30 cellular contexts compared by ENCODE assay signal in genomic region chr2:27911458-27912210, GRCh38.
"Had no signal": no experiment of that assay in that cellular context is flagged by ENCODE, and none has a peak within 500 bp of the region (broad histone marks: within the 10 kb centered on the region; RNA-seq: fewer than 3 reads in every experiment).

No MANE protein-coding gene starts in this region.

- H3K4me3 ChIP-seq: stomach, suprapubic skin, tibial nerve had no signal

- DNase-seq: activated CD4-positive, alpha-beta memory T cell treated with anti-CD3 and anti-CD28 coated beads for 36 hours; activated CD4-positive, alpha-beta T cell treated with anti-CD3 and anti-CD28 coated beads for 48 hours; activated CD4-positive, CD25-positive, alpha-beta regulatory T cell; activated CD8-positive, alpha-beta memory T cell treated with anti-CD3 and anti-CD28 coated beads, Interleukin-2, amount 10 ng/mL, durations not matched to agents 7 days and 5 days; activated gamma-delta T cell; activated naive CD4-positive, alpha-beta T cell treated with anti-CD3 and anti-CD28 coated beads, Interleukin-2, amount 50 U/mL, for 16 hours; activated naive CD8-positive, alpha-beta T cell treated with anti-CD3 and anti-CD28 coated beads, Interleukin-2, amount 50 U/mL, for 24 hours; activated T-cell treated with anti-CD3 and anti-CD28 coated beads for 4 hours; anterior cingulate cortex; caudate nucleus; effector CD8-positive, alpha-beta T cell; foreskin keratinocyte; head of caudate nucleus; hypothalamus; left ventricle myocardium superior; mammary epithelial cell; midbrain; nephron progenitor cell; nucleus accumbens; small intestine; stimulated activated CD4-positive, alpha-beta T cell treated with anti-CD3 and anti-CD28 coated beads, Interleukin-2, amount 100 ng/mL, for 24 hours; stomach; T-helper 17 cell had no signal

- H3K9me3 Mint-ChIP-seq: activated CD4-positive, alpha-beta memory T cell treated with anti-CD3 and anti-CD28 coated beads for 36 hours; brain; dendritic cell treated with granulocyte-macrophage colony-stimulating factor and Interleukin-4, amounts not matched to agents 40 ng/mL and 50 ng/mL, for 4 days; nephron progenitor cell had no signal

- H3K9me3 ChIP-seq: stomach, suprapubic skin, tibial nerve had no signal

- H3K27me3 Mint-ChIP-seq: activated CD4-positive, alpha-beta memory T cell treated with anti-CD3 and anti-CD28 coated beads for 36 hours; activated CD8-positive, alpha-beta memory T cell treated with anti-CD3 and anti-CD28 coated beads, Interleukin-2, amount 10 ng/mL, durations not matched to agents 7 days and 5 days; activated naive CD8-positive, alpha-beta T cell treated with anti-CD3 and anti-CD28 coated beads, Interleukin-2, amount 50 U/mL, for 24 hours; brain; dendritic cell treated with granulocyte-macrophage colony-stimulating factor and Interleukin-4, amounts not matched to agents 40 ng/mL and 50 ng/mL, for 4 days; T-helper 17 cell had no signal

- H3K4me3 Mint-ChIP-seq: activated CD4-positive, alpha-beta memory T cell treated with anti-CD3 and anti-CD28 coated beads for 36 hours; activated CD8-positive, alpha-beta memory T cell treated with anti-CD3 and anti-CD28 coated beads, Interleukin-2, amount 10 ng/mL, durations not matched to agents 7 days and 5 days; activated naive CD8-positive, alpha-beta T cell treated with anti-CD3 and anti-CD28 coated beads, Interleukin-2, amount 50 U/mL, for 24 hours; brain; dendritic cell treated with granulocyte-macrophage colony-stimulating factor and Interleukin-4, amounts not matched to agents 40 ng/mL and 50 ng/mL, for 4 days; nephron progenitor cell; stimulated activated effector memory CD8-positive, alpha-beta T cell treated with anti-CD3 and anti-CD28 coated beads, Interleukin-12 subunit alpha, Interleukin-12 subunit beta, amount 100 ng/mL, for 72 hours; T-helper 17 cell had no signal

- H3K9ac ChIP-seq: parathyroid adenoma had no signal

- H3K27me3 ChIP-seq: foreskin keratinocyte, stomach, suprapubic skin, tibial nerve had no signal

- H2AFZ ChIP-seq: parathyroid adenoma had no signal

- H3K79me2 ChIP-seq: parathyroid adenoma had no signal

- H3K4me1 Mint-ChIP-seq: nephron progenitor cell had no signal

- H3K27ac ChIP-seq: foreskin keratinocyte, parathyroid adenoma, stomach, suprapubic skin had no signal

- H3K27ac Mint-ChIP-seq: activated CD4-positive, alpha-beta memory T cell treated with anti-CD3 and anti-CD28 coated beads for 36 hours; activated CD8-positive, alpha-beta memory T cell treated with anti-CD3 and anti-CD28 coated beads, Interleukin-2, amount 10 ng/mL, durations not matched to agents 7 days and 5 days; activated naive CD8-positive, alpha-beta T cell treated with anti-CD3 and anti-CD28 coated beads, Interleukin-2, amount 50 U/mL, for 24 hours; brain; dendritic cell treated with granulocyte-macrophage colony-stimulating factor and Interleukin-4, amounts not matched to agents 40 ng/mL and 50 ng/mL, for 4 days; nephron progenitor cell; T-helper 17 cell had no signal

- ATAC-seq: activated CD8-positive, alpha-beta memory T cell treated with anti-CD3 and anti-CD28 coated beads, Interleukin-2, amount 10 ng/mL, durations not matched to agents 7 days and 5 days; activated naive CD8-positive, alpha-beta T cell treated with anti-CD3 and anti-CD28 coated beads, Interleukin-2, amount 50 U/mL, for 24 hours; foreskin keratinocyte; left ventricle myocardium superior; sciatic nerve; stimulated activated effector memory CD8-positive, alpha-beta T cell treated with anti-CD3 and anti-CD28 coated beads, Interleukin-12 subunit alpha, Interleukin-12 subunit beta, amount 100 ng/mL, for 72 hours; T-helper 17 cell had no signal

- H3K36me3 ChIP-seq: stomach, suprapubic skin, tibial nerve had no signal
